Comparison of ENCODE assay signal across 9 cellular contexts in genomic region chr11:114169321-114169749, GRCh38.
DNase-seq lines count a peak whose midpoint lies in the region; ATAC-seq and TF ChIP-seq lines count a peak whose summit lies in the region.
"Had no signal": no experiment of that assay in that cellular context is flagged by ENCODE, and none has a peak within 500 bp of the region (broad histone marks: within the 10 kb centered on the region; RNA-seq: fewer than 3 reads in every experiment).

No MANE protein-coding gene starts in this region.

- no peaks in the 10 kb centered on the region for H3K9me3 ChIP-seq in body of pancreas
- H3K9me3 ChIP-seq in naive thymus-derived CD4-positive, alpha-beta T cell (ENCODE audit: control insufficient read depth in 2 of 3, low read length in 3 of 3) = no peaks in the 10 kb centered on the region
- no peaks in the 10 kb centered on the region for H3K9me3 ChIP-seq in upper lobe of right lung

- intact Hi-C loops in body of pancreas (cut with DNase I) (no loop called here), upper lobe of right lung (cut with DNase I) (no loop called here)
- intact Hi-C loops in naive thymus-derived CD4-positive, alpha-beta T cell (cut with micrococcal nuclease) = loop anchor here in 1 of 2 donors (10.0 kb wide), 1 partner anchor 395 kb away; the partner anchor contains the start of genes CLDN25 and ZW10

- H3K27ac ChIP-seq in body of pancreas (peak overlapping the region in 3 of 4 donors; percentile 92 to 99 (median 98)), upper lobe of right lung (peak overlapping the region; percentile 97)
- peak overlapping the region; percentile 6 for H3K27ac ChIP-seq in naive thymus-derived CD4-positive, alpha-beta T cell (ENCODE audit: low read depth, low read length)

- H3K36me3 ChIP-seq in body of pancreas (replicated peaks in 1 of 2; ENCODE audit: insufficient read depth in 1 of 2, low read depth in 2 of 2) (no peaks in the 10 kb centered on the region), upper lobe of right lung (no peaks in the 10 kb centered on the region)
- no peaks in the 10 kb centered on the region for H3K36me3 ChIP-seq in naive thymus-derived CD4-positive, alpha-beta T cell (ENCODE audit: control insufficient read depth in 2 of 3, insufficient read depth in 3 of 3, low read length in 3 of 3)

- H3K27ac Mint-ChIP-seq in activated naive CD8-positive, alpha-beta T cell = peak overlapping the region; percentile 34
- H3K27ac Mint-ChIP-seq in activated naive CD8-positive, alpha-beta T cell treated with anti-CD3 and anti-CD28 coated beads, Interleukin-2, amount 50 U/mL, for 24 hours = no peak overlapping the region
- peak overlapping the region; percentile 39 to 93 (median 75) for H3K27ac Mint-ChIP-seq in naive thymus-derived CD4-positive, alpha-beta T cell

- no peak for TF ChIP-seq POLR2A in body of pancreas (IDR thresholded peaks at IDR 0.05)

- H3K4me3 ChIP-seq in body of pancreas = no peak overlapping the region
- no peak overlapping the region for H3K4me3 ChIP-seq in naive thymus-derived CD4-positive, alpha-beta T cell (ENCODE audit: low read length)
- H3K4me3 ChIP-seq in upper lobe of right lung = no peak overlapping the region

- no peaks in the 10 kb centered on the region for H3K9me3 Mint-ChIP-seq in activated naive CD8-positive, alpha-beta T cell (ENCODE audit: low read depth)
- H3K9me3 Mint-ChIP-seq in activated naive CD8-positive, alpha-beta T cell treated with anti-CD3 and anti-CD28 coated beads, Interleukin-2, amount 50 U/mL, for 24 hours = no peaks in the 10 kb centered on the region
- no peaks in the 10 kb centered on the region for H3K9me3 Mint-ChIP-seq in naive thymus-derived CD4-positive, alpha-beta T cell

- 80 to 85% methylated on average over 9 of the region's 9 CpGs for WGBS in body of pancreas, 2 donors

- H3K4me1 ChIP-seq in body of pancreas (peaks cover 100% of the 10 kb centered on the region), upper lobe of right lung (peaks cover 98% of the 10 kb centered on the region)
- H3K4me1 ChIP-seq in naive thymus-derived CD4-positive, alpha-beta T cell (ENCODE audit: control insufficient read depth in 2 of 2, insufficient read depth in 2 of 2, low read length in 2 of 2) = peaks cover 80 to 100% of the 10 kb centered on the region in 2 donors

- TF ChIP-seq CTCF in body of pancreas (IDR thresholded peaks at IDR 0.05) = no peak
- no peak for TF ChIP-seq CTCF in upper lobe of right lung (IDR thresholded peaks at IDR 0.05)

- no peaks in the 10 kb centered on the region for H3K27me3 ChIP-seq in body of pancreas
- no peaks in the 10 kb centered on the region for H3K27me3 ChIP-seq in naive thymus-derived CD4-positive, alpha-beta T cell (ENCODE audit: control insufficient read depth in 2 of 2, insufficient read depth in 2 of 2, low read length in 2 of 2)
- no peaks in the 10 kb centered on the region for H3K27me3 ChIP-seq in upper lobe of right lung

- no peaks in the 10 kb centered on the region for H3K27me3 Mint-ChIP-seq in activated naive CD8-positive, alpha-beta T cell
- H3K27me3 Mint-ChIP-seq in activated naive CD8-positive, alpha-beta T cell treated with anti-CD3 and anti-CD28 coated beads, Interleukin-2, amount 50 U/mL, for 24 hours = no peaks in the 10 kb centered on the region
- H3K27me3 Mint-ChIP-seq in naive thymus-derived CD4-positive, alpha-beta T cell = no peaks in the 10 kb centered on the region

- H3K36me3 Mint-ChIP-seq in activated naive CD8-positive, alpha-beta T cell = no peaks in the 10 kb centered on the region
- H3K36me3 Mint-ChIP-seq in activated naive CD8-positive, alpha-beta T cell treated with anti-CD3 and anti-CD28 coated beads, Interleukin-2, amount 50 U/mL, for 24 hours (ENCODE audit: low read depth) = no peaks in the 10 kb centered on the region
- peaks cover 0 to 8% (median 0%) of the 10 kb centered on the region in 5 donors for H3K36me3 Mint-ChIP-seq in naive thymus-derived CD4-positive, alpha-beta T cell

- no peak overlapping the region for H3K4me3 Mint-ChIP-seq in activated naive CD8-positive, alpha-beta T cell
- H3K4me3 Mint-ChIP-seq in activated naive CD8-positive, alpha-beta T cell treated with anti-CD3 and anti-CD28 coated beads, Interleukin-2, amount 50 U/mL, for 24 hours = no peak overlapping the region
- H3K4me3 Mint-ChIP-seq in naive thymus-derived CD4-positive, alpha-beta T cell = peak overlapping the region; percentile 29 to 76 (median 68)

- DNase-seq in activated naive CD8-positive, alpha-beta T cell treated with anti-CD3 and anti-CD28 coated beads, Interleukin-2, amount 50 U/mL, for 24 hours = no peak
- peak in 2 of 4 donors; percentile 36 to 61 for DNase-seq in body of pancreas
- DNase-seq in naive thymus-derived CD4-positive, alpha-beta T cell = no peak
- DNase-seq in upper lobe of right lung = no peak
- no peak for DNase-seq in NCI-H146 treated with DMSO at 0.1 percent for 48 hours (lab: John Stamatoyannopoulos, UW; ENCODE audit: unreplicated experiment)
- no peak for DNase-seq in putamen (ENCODE audit: low spot score)
- DNase-seq: amygdala had no signal

- POLR2A ChIA-PET in naive thymus-derived CD4-positive, alpha-beta T cell (lab: Charles Lee) = interaction anchor here (1.4 to 20.6 kb wide), 3 partner anchors 9 to 19 kb away, joined by 3 to 363 read pairs (median 20); no protein-coding TSS in a partner anchor

- H3K4me1 Mint-ChIP-seq in activated naive CD8-positive, alpha-beta T cell (ENCODE audit: low read depth) = peaks cover 96% of the 10 kb centered on the region
- peaks cover 92% of the 10 kb centered on the region for H3K4me1 Mint-ChIP-seq in activated naive CD8-positive, alpha-beta T cell treated with anti-CD3 and anti-CD28 coated beads, Interleukin-2, amount 50 U/mL, for 24 hours
- peaks cover 80 to 100% (median 100%) of the 10 kb centered on the region in 7 donors for H3K4me1 Mint-ChIP-seq in naive thymus-derived CD4-positive, alpha-beta T cell

- CTCF ChIA-PET in naive thymus-derived CD4-positive, alpha-beta T cell (lab: Charles Lee) = interaction anchor here (0.8 to 2.8 kb wide), 6 partner anchors 9 to 23 kb away, joined by 4 to 14 read pairs (median 8); no protein-coding TSS in a partner anchor

- ATAC-seq in activated naive CD8-positive, alpha-beta T cell treated with anti-CD3 and anti-CD28 coated beads, Interleukin-2, amount 50 U/mL, for 24 hours = no peak
- ATAC-seq in body of pancreas (no peak), upper lobe of right lung (no peak), HG03108 (IDR thresholded peaks at IDR 0.05; ENCODE audit: unreplicated experiment) (no peak)
- ATAC-seq in naive thymus-derived CD4-positive, alpha-beta T cell = no peak

Comparison
In these comparisons a context has a peak if more than half of its experiments do, and no peak if none do; other contexts are left out.
1. H3K4me3 Mint-ChIP-seq: peak in naive thymus-derived CD4-positive, alpha-beta T cell (10 of 10); none in activated naive CD8-positive, alpha-beta T cell (single experiment) and activated naive CD8-positive, alpha-beta T cell treated with anti-CD3 and anti-CD28 coated beads, Interleukin-2, amount 50 U/mL, for 24 hours (single experiment).
2. H3K27ac ChIP-seq: peak in every context shown above with its lines; median percentile 98 in body of pancreas; 97 in upper lobe of right lung; 6 in naive thymus-derived CD4-positive, alpha-beta T cell.